1 cellular context compared by ENCODE assay signal in the genomic region with DNA sequence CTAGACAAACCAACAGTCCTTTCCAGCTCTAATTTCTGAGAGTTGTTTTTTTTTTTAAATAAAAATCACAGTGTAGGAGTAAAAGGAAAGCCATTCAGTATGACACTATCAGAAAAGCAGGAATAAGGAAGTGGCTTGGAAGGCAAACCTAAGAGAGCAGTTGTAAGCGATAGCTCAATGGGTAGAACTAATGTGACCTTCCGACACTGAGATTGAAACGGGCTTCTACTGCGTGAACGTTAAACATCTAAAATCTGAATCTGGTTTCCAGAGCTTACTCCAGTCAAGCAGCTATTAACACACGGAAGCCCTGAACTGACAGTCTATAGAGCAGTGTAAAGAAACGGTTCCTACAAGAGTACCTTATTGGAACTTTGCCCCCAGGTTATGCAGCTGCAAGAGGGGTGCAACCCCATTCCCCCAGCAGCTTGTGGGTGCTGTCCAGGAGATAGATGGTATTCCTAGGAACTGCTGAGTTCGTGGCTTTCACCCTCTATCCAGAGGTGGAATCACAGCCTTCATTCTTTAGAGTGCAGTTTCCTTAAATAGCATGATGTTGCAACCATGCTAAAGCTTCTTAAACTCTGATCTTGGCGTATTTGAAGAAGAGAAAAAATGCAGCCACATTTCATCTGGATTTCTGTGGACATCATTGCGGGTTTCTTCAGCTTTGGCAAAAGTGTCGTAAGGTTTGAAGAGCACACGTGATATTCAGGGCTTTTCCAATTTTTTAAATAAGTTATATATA.
TF ChIP-seq lines count a peak whose summit lies in the region.

No MANE protein-coding gene starts in this region.

TF ChIP-seq in K562, 482 proteins besides CTCF, POLR2A, EP300 and RAD21 (continued from another document):
- TF ChIP-seq, protein P1, sequence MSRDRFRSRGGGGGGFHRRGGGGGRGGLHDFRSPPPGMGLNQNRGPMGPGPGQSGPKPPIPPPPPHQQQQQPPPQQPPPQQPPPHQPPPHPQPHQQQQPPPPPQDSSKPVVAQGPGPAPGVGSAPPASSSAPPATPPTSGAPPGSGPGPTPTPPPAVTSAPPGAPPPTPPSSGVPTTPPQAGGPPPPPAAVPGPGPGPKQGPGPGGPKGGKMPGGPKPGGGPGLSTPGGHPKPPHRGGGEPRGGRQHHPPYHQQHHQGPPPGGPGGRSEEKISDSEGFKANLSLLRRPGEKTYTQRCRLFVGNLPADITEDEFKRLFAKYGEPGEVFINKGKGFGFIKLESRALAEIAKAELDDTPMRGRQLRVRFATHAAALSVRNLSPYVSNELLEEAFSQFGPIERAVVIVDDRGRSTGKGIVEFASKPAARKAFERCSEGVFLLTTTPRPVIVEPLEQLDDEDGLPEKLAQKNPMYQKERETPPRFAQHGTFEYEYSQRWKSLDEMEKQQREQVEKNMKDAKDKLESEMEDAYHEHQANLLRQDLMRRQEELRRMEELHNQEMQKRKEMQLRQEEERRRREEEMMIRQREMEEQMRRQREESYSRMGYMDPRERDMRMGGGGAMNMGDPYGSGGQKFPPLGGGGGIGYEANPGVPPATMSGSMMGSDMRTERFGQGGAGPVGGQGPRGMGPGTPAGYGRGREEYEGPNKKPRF (IDR thresholded peaks at IDR 0.05; ENCODE audit: low read depth, low read length), result no peak
- no peak for TF ChIP-seq SAP30 (IDR thresholded peaks at IDR 0.05; ENCODE audit: borderline replicate concordance, insufficient read depth, low read depth, low read length, poor library complexity, severe bottlenecking)
- 0 out of 2 replicates have a peak, but pooled peaks have one; percentile 25 for TF ChIP-seq NR2F6 (CRISPR knock-in tag; IDR thresholded peaks at IDR 0.05)
- no peak for TF ChIP-seq DIDO1 (tag; IDR thresholded peaks at IDR 0.05; ENCODE audit: low read depth)
- TF ChIP-seq ZNF75A (CRISPR knock-in tag; IDR thresholded peaks at IDR 0.05), result no peak
- TF ChIP-seq, protein P2, sequence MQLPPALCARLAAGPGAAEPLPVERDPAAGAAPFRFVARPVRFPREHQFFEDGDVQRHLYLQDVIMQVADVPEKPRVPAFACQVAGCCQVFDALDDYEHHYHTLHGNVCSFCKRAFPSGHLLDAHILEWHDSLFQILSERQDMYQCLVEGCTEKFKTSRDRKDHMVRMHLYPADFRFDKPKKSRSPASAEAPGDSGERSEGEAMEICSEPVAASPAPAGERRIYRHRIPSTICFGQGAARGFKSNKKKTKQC (CRISPR knock-in tag; IDR thresholded peaks at IDR 0.05), result no peak
- no peak for TF ChIP-seq TSC22D4 (tag; IDR thresholded peaks at IDR 0.05)
- no peak for TF ChIP-seq TOE1 (IDR thresholded peaks at IDR 0.05; ENCODE audit: borderline replicate concordance)
- 0 out of 2 replicates have a peak, but pooled peaks have one; percentile 17 for TF ChIP-seq TOE1 (CRISPR knock-in tag; IDR thresholded peaks at IDR 0.05; ENCODE audit: borderline replicate concordance, low read depth)
- TF ChIP-seq, protein P3, sequence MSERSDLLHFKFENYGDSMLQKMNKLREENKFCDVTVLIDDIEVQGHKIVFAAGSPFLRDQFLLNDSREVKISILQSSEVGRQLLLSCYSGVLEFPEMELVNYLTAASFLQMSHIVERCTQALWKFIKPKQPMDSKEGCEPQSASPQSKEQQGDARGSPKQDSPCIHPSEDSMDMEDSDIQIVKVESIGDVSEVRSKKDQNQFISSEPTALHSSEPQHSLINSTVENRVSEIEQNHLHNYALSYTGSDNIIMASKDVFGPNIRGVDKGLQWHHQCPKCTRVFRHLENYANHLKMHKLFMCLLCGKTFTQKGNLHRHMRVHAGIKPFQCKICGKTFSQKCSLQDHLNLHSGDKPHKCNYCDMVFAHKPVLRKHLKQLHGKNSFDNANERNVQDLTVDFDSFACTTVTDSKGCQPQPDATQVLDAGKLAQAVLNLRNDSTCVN (CRISPR knock-in tag; IDR thresholded peaks at IDR 0.05), result no peak
- TF ChIP-seq HNRNPL (IDR thresholded peaks at IDR 0.05; ENCODE audit: low read depth, low read length), result no peak
- TF ChIP-seq KAT7 (CRISPR knock-in tag; IDR thresholded peaks at IDR 0.05; ENCODE audit: borderline replicate concordance), result 0 out of 2 replicates have a peak, but pooled peaks have one; percentile 20
- TF ChIP-seq, protein P4, sequence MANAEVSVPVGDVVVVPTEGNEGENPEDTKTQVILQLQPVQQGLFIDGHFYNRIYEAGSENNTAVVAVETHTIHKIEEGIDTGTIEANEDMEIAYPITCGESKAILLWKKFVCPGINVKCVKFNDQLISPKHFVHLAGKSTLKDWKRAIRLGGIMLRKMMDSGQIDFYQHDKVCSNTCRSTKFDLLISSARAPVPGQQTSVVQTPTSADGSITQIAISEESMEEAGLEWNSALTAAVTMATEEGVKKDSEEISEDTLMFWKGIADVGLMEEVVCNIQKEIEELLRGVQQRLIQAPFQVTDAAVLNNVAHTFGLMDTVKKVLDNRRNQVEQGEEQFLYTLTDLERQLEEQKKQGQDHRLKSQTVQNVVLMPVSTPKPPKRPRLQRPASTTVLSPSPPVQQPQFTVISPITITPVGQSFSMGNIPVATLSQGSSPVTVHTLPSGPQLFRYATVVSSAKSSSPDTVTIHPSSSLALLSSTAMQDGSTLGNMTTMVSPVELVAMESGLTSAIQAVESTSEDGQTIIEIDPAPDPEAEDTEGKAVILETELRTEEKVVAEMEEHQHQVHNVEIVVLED (CRISPR knock-in tag; IDR thresholded peaks at IDR 0.05), result no peak
- TF ChIP-seq, protein P5, sequence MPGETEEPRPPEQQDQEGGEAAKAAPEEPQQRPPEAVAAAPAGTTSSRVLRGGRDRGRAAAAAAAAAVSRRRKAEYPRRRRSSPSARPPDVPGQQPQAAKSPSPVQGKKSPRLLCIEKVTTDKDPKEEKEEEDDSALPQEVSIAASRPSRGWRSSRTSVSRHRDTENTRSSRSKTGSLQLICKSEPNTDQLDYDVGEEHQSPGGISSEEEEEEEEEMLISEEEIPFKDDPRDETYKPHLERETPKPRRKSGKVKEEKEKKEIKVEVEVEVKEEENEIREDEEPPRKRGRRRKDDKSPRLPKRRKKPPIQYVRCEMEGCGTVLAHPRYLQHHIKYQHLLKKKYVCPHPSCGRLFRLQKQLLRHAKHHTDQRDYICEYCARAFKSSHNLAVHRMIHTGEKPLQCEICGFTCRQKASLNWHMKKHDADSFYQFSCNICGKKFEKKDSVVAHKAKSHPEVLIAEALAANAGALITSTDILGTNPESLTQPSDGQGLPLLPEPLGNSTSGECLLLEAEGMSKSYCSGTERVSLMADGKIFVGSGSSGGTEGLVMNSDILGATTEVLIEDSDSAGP (CRISPR knock-in tag; IDR thresholded peaks at IDR 0.05), result no peak
- peak; percentile 55; the same call in 1 of the 2 replicates for TF ChIP-seq ZSCAN32 (CRISPR knock-in tag; IDR thresholded peaks at IDR 0.05)
- TF ChIP-seq DDX20 (tag; IDR thresholded peaks at IDR 0.05; ENCODE audit: low read depth), result peak; percentile 82
- no peak for TF ChIP-seq RFX7 (CRISPR knock-in tag; IDR thresholded peaks at IDR 0.05)
